In the genomic region with DNA sequence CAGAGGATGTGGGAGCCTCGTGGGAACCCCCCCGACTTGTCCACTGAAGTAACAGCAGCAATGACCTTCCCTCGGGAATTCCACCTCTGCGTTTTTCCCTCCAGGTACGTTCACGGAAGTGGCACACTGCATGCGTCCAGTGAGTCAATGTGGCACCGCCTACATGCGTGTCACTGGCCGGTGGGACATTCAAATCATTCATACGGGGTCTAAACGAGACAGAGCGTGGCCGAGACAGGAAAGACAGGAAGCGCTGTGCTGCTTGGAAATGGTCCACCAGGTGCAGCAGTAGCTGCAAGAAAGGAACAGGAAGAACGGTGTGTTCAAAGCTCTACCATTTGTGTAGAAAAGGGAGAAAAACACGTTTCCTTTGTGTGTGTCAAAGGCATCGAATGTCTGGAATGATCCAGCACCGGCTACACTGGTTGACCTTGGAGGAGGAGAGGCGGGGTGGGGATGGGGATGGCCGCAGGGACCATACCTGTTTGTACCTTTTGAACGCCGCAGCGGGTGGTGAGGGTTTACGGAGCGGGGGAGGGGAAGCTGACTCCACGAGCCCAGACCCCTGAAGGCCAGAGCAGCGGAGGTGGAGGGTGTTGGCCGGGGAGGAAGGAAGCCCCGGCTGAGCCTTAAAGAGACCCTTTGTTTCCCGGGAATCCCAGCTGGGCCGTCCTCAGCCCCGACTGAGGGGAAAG, we compare ENCODE assay signal across 7 cellular contexts. TPM values are rescaled to one million over a fixed set of nuclear protein-coding genes. Genes with fewer than 3 reads are reported as not detected.
DNase-seq lines count a peak whose midpoint lies in the region; ATAC-seq, FAIRE-seq and TF ChIP-seq lines count a peak whose summit lies in the region.
"Had no signal": no experiment of that assay in that cellular context is flagged by ENCODE, and none has a peak within 500 bp of the region (broad histone marks: within the 10 kb centered on the region; RNA-seq: fewer than 3 reads in every experiment).

No MANE protein-coding gene starts in this region.

- peaks cover 29% of the 10 kb centered on the region for H3K79me2 ChIP-seq in GM23338 (replicated peaks; ENCODE audit: insufficient read depth)
- H3K79me2 ChIP-seq in HepG2 (ENCODE audit: insufficient read depth, low read length), result peaks cover 16% of the 10 kb centered on the region

- peak overlapping the region; percentile 82 for H3K4me2 ChIP-seq in GM23338
- H3K4me2 ChIP-seq in HepG2 (ENCODE audit: low read depth, low read length), result peak overlapping the region; percentile 99

- H3K9me3 ChIP-seq in HepG2 (ENCODE audit: low read length), result no peaks in the 10 kb centered on the region

- H3K36me3 Mint-ChIP-seq in GM23338 (ENCODE audit: low read depth), result peaks cover 15% of the 10 kb centered on the region; the same call in 2 of the 3 replicates

- H3K4me1 Mint-ChIP-seq in GM23338, result peaks cover 45% of the 10 kb centered on the region

- peaks cover 42% of the 10 kb centered on the region for H3K4me1 ChIP-seq in GM23338 (ENCODE audit: insufficient read depth)
- peaks cover 38% of the 10 kb centered on the region for H3K4me1 ChIP-seq in HepG2 (ENCODE audit: insufficient read depth, low read length)

- intact Hi-C loops in HepG2 (cut with micrococcal nuclease; ENCODE audit: unreplicated experiment), result no loop called here

- peaks cover 39% of the 10 kb centered on the region for H3F3A ChIP-seq in GM23338 (replicated peaks; ENCODE audit: low read depth)

- in situ Hi-C loops in HepG2 (cut with HindIII; ENCODE audit: extremely low pct_ligation_motif_present, low pct_unique_long_range_greater_than_20kb), result no loop called here

- POLR2A ChIA-PET in HepG2 (lab: Yijun Ruan, JAX), result interaction anchor here (1.4 to 5.9 kb wide), 2 partner anchors 13 to 15 kb away, joined by 3 to 27 read pairs; partner anchors contain the start of gene MRPL28

- TF ChIP-seq RAD21 in HepG2 (CRISPR knock-in tag; IDR thresholded peaks at IDR 0.05), result no peak

- peaks cover 41% of the 10 kb centered on the region for H3K27me3 Mint-ChIP-seq in GM23338 (ENCODE audit: insufficient read depth, low read depth, poor library complexity)

- no peaks in the 10 kb centered on the region for H3K9me2 ChIP-seq in GM23338 (ENCODE audit: insufficient read depth)

- 67% methylated on average over 28 of the region's 33 CpGs for WGBS in HepG2 (ENCODE audit: low lambda C conversion rate)

- no TSS peak for BruUV-seq in HepG2 (replicated peaks; lab: Mats Ljungman, UMichigan)

- no peaks in the 10 kb centered on the region; the same call in 2 of the 3 replicates for H3K9me3 Mint-ChIP-seq in GM23338

- no peak overlapping the region for H3K9ac ChIP-seq in HepG2 (ENCODE audit: insufficient read depth, low read depth, low read length)

- H3K27ac Mint-ChIP-seq in GM23338, result peak overlapping the region; percentile 93

- no peak overlapping the region for H2AFZ ChIP-seq in GM23338
- no peak overlapping the region for H2AFZ ChIP-seq in HepG2 (ENCODE audit: low read length)

- peak overlapping the region; percentile 87 for H3K4me3 Mint-ChIP-seq in GM23338

- TF ChIP-seq POLR2A in HepG2 (IDR thresholded peaks at IDR 0.05; ENCODE audit: insufficient read depth in 1 of 2, low read depth in 2 of 2, low read length in 2 of 2), result no peak

- no peaks in the 10 kb centered on the region for H3K36me3 ChIP-seq in GM23338 (ENCODE audit: insufficient read depth)
- no peaks in the 10 kb centered on the region for H3K36me3 ChIP-seq in HepG2 (replicated peaks in 1 of 2; ENCODE audit: control insufficient read depth in 1 of 2, insufficient read depth in 2 of 2, low read length in 2 of 2)

- H3K4me3 ChIP-seq in GM23338 (peak overlapping the region; percentile 84), HepG2 (replicated peaks in 1 of 3; ENCODE audit: insufficient read depth in 1 of 3, low read depth in 2 of 3, low read length in 3 of 3) (peak overlapping the region in 2 of 3 experiments; percentile 4 to 32; a peak in 2 of 6 replicates)

- H3K27me3 ChIP-seq in GM23338 (ENCODE audit: insufficient read depth), result no peaks in the 10 kb centered on the region
- H3K27me3 ChIP-seq in HepG2 (ENCODE audit: control insufficient read depth in 1 of 2, insufficient read depth in 2 of 2, low read length in 2 of 2), result no peaks in the 10 kb centered on the region

- CTCF ChIA-PET in HepG2 (lab: Yijun Ruan, JAX; ENCODE audit: low intra/inter-chr PET ratio, low total read pairs), result no interaction called here

- peak; percentile 44 for ATAC-seq in GM23338
- ATAC-seq in HepG2, result no peak
- ATAC-seq in GM18870 (IDR thresholded peaks at IDR 0.05; ENCODE audit: unreplicated experiment), result no peak

- no peak for TF ChIP-seq EP300 in HepG2 (IDR thresholded peaks at IDR 0.05; ENCODE audit: low read depth in 2 of 2, low read length in 2 of 2)
- TF ChIP-seq EP300 in HepG2 (CRISPR knock-in tag; IDR thresholded peaks at IDR 0.05; ENCODE audit: borderline replicate concordance), result no peak

- FAIRE-seq in HepG2 (lab: Jason Lieb, UNC), result no peak
- FAIRE-seq: TTC549 had no signal

- peak overlapping the region; percentile 98 for H3K27ac ChIP-seq in GM23338 (ENCODE audit: low read depth)
- H3K27ac ChIP-seq in HepG2 (ENCODE audit: extremely low read length, insufficient read depth, low read length), result peak overlapping the region; percentile 21

- TF ChIP-seq CTCF in GM23338 (conservative IDR thresholded peaks at IDR 0.05; ENCODE audit: low read depth in 2 of 2) (no peak), HepG2 (CRISPR knock-in tag; IDR thresholded peaks at IDR 0.05) (no peak)

- H4K20me1 ChIP-seq in GM23338 (replicated peaks; ENCODE audit: insufficient read depth), result peaks cover 5% of the 10 kb centered on the region
- no peaks in the 10 kb centered on the region for H4K20me1 ChIP-seq in HepG2 (ENCODE audit: insufficient read depth, low read length)

- DNase-seq in GM23338 (ENCODE audit: low spot score), result peak; percentile 90
- peak; percentile 49 for DNase-seq in activated CD8-positive, alpha-beta memory T cell treated with anti-CD3 and anti-CD28 coated beads, Interleukin-2, amount 50 U/mL, for 4 hours
- DNase-seq in HepG2 (ENCODE audit: low spot score), result no peak
- no peak for DNase-seq in nucleus accumbens (lab: John Stamatoyannopoulos, UW)
- no peak for DNase-seq in amygdala (lab: John Stamatoyannopoulos, UW)

RNA-seq across cellular contexts. Expression of gene PGAP6, which starts 1.7 kb away (rescaled TPM):
- total RNA-seq in GM23338 (2014; rRNA removed; shearing (Covaris generic)), result 98.7 and 112 TPM in 2 replicates
- polyA plus RNA-seq in GM23338 (2016; fragmentation: Nextera tagmentation; extraction: Ambion mirVana), result 25.1 and 29.5 TPM in 2 replicates
- 33.7 and 52.7 TPM in 2 replicates for total RNA-seq in HepG2 (2016; rRNA removed; fragmentation: Illumina TruSeq; extraction: Trizol)
- total RNA-seq in HepG2 (2016; cell fraction: cytosol; rRNA removed; fragmentation: Illumina TruSeq; extraction: Trizol; ENCODE audit: low read depth), result 52.2 and 54.4 TPM in 2 replicates
- 27.1 and 52.1 TPM in 2 replicates for total RNA-seq in HepG2 (2016; cell fraction: insoluble cytoplasmic fraction; rRNA removed; fragmentation: Illumina TruSeq; extraction: Trizol)
- total RNA-seq in HepG2 (2016; cell fraction: membrane; rRNA removed; fragmentation: Illumina TruSeq; extraction: Trizol), result 108 and 112 TPM in 2 replicates
- 36.6 and 38.8 TPM in 2 replicates for total RNA-seq in HepG2 (2016; cell fraction: nucleus; rRNA removed; fragmentation: Illumina TruSeq; extraction: Trizol)
- polyA plus RNA-seq in HepG2 (2011; rRNA removed), result 136 and 192 TPM in 2 replicates
- polyA plus RNA-seq in HepG2 (2011; cell fraction: cytosol; rRNA removed), result 183 and 222 TPM in 2 replicates
- 308 and 324 TPM in 2 replicates for polyA plus RNA-seq in HepG2 (2011; cell fraction: nucleus; rRNA removed)
- polyA plus RNA-seq in HepG2 (2012), result 54.7 and 75.9 TPM in 2 replicates
- polyA plus RNA-seq in HepG2 (2016; cell fraction: cytosol; fragmentation: Illumina TruSeq; extraction: Trizol; ENCODE audit: low read depth), result 90.3 and 94.2 TPM in 2 replicates
- 43.3 and 54.7 TPM in 2 replicates for polyA plus RNA-seq in HepG2 (2016; cell fraction: insoluble cytoplasmic fraction; fragmentation: Illumina TruSeq; extraction: Trizol; ENCODE audit: low read depth)
- polyA plus RNA-seq in HepG2 (2016; cell fraction: membrane; fragmentation: Illumina TruSeq; extraction: Trizol; ENCODE audit: low read depth), result 117 and 127 TPM in 2 replicates
- polyA plus RNA-seq in HepG2 (2016; cell fraction: nucleus; fragmentation: Illumina TruSeq; extraction: Trizol; ENCODE audit: insufficient read depth, low read depth), result 107 and 123 TPM in 2 replicates
- 53.1 and 397 TPM in 2 replicates for polyA minus RNA-seq in HepG2 (2011; rRNA and poly(A)+ RNA removed; ENCODE audit: low replicate concordance)
- polyA minus RNA-seq in HepG2 (2011; cell fraction: cytosol; rRNA and poly(A)+ RNA removed), result 61.4 and 63.3 TPM in 2 replicates
- polyA minus RNA-seq in HepG2 (2011; cell fraction: nucleus; rRNA and poly(A)+ RNA removed), result 26.0 and 48.0 TPM in 2 replicates

RNA-seq across cellular contexts. Expression of gene MRPL28, which starts 13.1 kb away (rescaled TPM):
- total RNA-seq in GM23338 (2014; rRNA removed; shearing (Covaris generic)), result 115 and 169 TPM in 2 replicates
- 129 and 135 TPM in 2 replicates for polyA plus RNA-seq in GM23338 (2016; fragmentation: Nextera tagmentation; extraction: Ambion mirVana)
- total RNA-seq in HepG2 (2016; rRNA removed; fragmentation: Illumina TruSeq; extraction: Trizol), result 114 and 128 TPM in 2 replicates
- total RNA-seq in HepG2 (2016; cell fraction: cytosol; rRNA removed; fragmentation: Illumina TruSeq; extraction: Trizol; ENCODE audit: low read depth), result 30.5 and 32.3 TPM in 2 replicates
- 115 and 131 TPM in 2 replicates for total RNA-seq in HepG2 (2016; cell fraction: insoluble cytoplasmic fraction; rRNA removed; fragmentation: Illumina TruSeq; extraction: Trizol)
- 36.8 and 38.6 TPM in 2 replicates for total RNA-seq in HepG2 (2016; cell fraction: membrane; rRNA removed; fragmentation: Illumina TruSeq; extraction: Trizol)
- total RNA-seq in HepG2 (2016; cell fraction: nucleus; rRNA removed; fragmentation: Illumina TruSeq; extraction: Trizol), result 35.6 and 38.6 TPM in 2 replicates
- polyA plus RNA-seq in HepG2 (2011; rRNA removed), result 121 and 135 TPM in 2 replicates
- polyA plus RNA-seq in HepG2 (2011; cell fraction: cytosol; rRNA removed), result 141 and 211 TPM in 2 replicates
- 65.0 and 69.2 TPM in 2 replicates for polyA plus RNA-seq in HepG2 (2011; cell fraction: nucleus; rRNA removed)
- polyA plus RNA-seq in HepG2 (2012), result 50.0 and 56.2 TPM in 2 replicates
- polyA plus RNA-seq in HepG2 (2016; cell fraction: cytosol; fragmentation: Illumina TruSeq; extraction: Trizol; ENCODE audit: low read depth), result 35.7 and 36.6 TPM in 2 replicates
- 162 and 166 TPM in 2 replicates for polyA plus RNA-seq in HepG2 (2016; cell fraction: insoluble cytoplasmic fraction; fragmentation: Illumina TruSeq; extraction: Trizol; ENCODE audit: low read depth)
- polyA plus RNA-seq in HepG2 (2016; cell fraction: membrane; fragmentation: Illumina TruSeq; extraction: Trizol; ENCODE audit: low read depth), result 35.5 and 36.2 TPM in 2 replicates
- polyA plus RNA-seq in HepG2 (2016; cell fraction: nucleus; fragmentation: Illumina TruSeq; extraction: Trizol; ENCODE audit: insufficient read depth, low read depth), result 85.4 and 90.0 TPM in 2 replicates
- polyA minus RNA-seq in HepG2 (2011; rRNA and poly(A)+ RNA removed; ENCODE audit: low replicate concordance), result 51.3 and 73.8 TPM in 2 replicates
- polyA minus RNA-seq in HepG2 (2011; cell fraction: cytosol; rRNA and poly(A)+ RNA removed), result 29.4 and 29.5 TPM in 2 replicates
- polyA minus RNA-seq in HepG2 (2011; cell fraction: nucleus; rRNA and poly(A)+ RNA removed), result 10.2 and 13.2 TPM in 2 replicates

RNA-seq across cellular contexts. Expression of gene NME4, which starts 13.5 kb away (rescaled TPM):
- total RNA-seq in GM23338 (2014; rRNA removed; shearing (Covaris generic)), result 228 and 249 TPM in 2 replicates
- 511 and 521 TPM in 2 replicates for polyA plus RNA-seq in GM23338 (2016; fragmentation: Nextera tagmentation; extraction: Ambion mirVana)
- 82.8 and 121 TPM in 2 replicates for total RNA-seq in HepG2 (2016; rRNA removed; fragmentation: Illumina TruSeq; extraction: Trizol)
- 711 and 716 TPM in 2 replicates for total RNA-seq in HepG2 (2016; cell fraction: cytosol; rRNA removed; fragmentation: Illumina TruSeq; extraction: Trizol; ENCODE audit: low read depth)
- total RNA-seq in HepG2 (2016; cell fraction: insoluble cytoplasmic fraction; rRNA removed; fragmentation: Illumina TruSeq; extraction: Trizol), result 79.6 and 119 TPM in 2 replicates
- 463 and 513 TPM in 2 replicates for total RNA-seq in HepG2 (2016; cell fraction: membrane; rRNA removed; fragmentation: Illumina TruSeq; extraction: Trizol)
- total RNA-seq in HepG2 (2016; cell fraction: nucleus; rRNA removed; fragmentation: Illumina TruSeq; extraction: Trizol), result 47.7 and 52.8 TPM in 2 replicates
- polyA plus RNA-seq in HepG2 (2011; rRNA removed), result 263 and 275 TPM in 2 replicates
- polyA plus RNA-seq in HepG2 (2011; cell fraction: cytosol; rRNA removed), result 199 and 344 TPM in 2 replicates
- polyA plus RNA-seq in HepG2 (2011; cell fraction: nucleus; rRNA removed), result 245 and 274 TPM in 2 replicates
- polyA plus RNA-seq in HepG2 (2012), result 136 and 145 TPM in 2 replicates
- polyA plus RNA-seq in HepG2 (2016; cell fraction: cytosol; fragmentation: Illumina TruSeq; extraction: Trizol; ENCODE audit: low read depth), result 1,773 and 1,829 TPM in 2 replicates
- 189 and 200 TPM in 2 replicates for polyA plus RNA-seq in HepG2 (2016; cell fraction: insoluble cytoplasmic fraction; fragmentation: Illumina TruSeq; extraction: Trizol; ENCODE audit: low read depth)
- 997 and 1,012 TPM in 2 replicates for polyA plus RNA-seq in HepG2 (2016; cell fraction: membrane; fragmentation: Illumina TruSeq; extraction: Trizol; ENCODE audit: low read depth)
- 195 and 217 TPM in 2 replicates for polyA plus RNA-seq in HepG2 (2016; cell fraction: nucleus; fragmentation: Illumina TruSeq; extraction: Trizol; ENCODE audit: insufficient read depth, low read depth)
- polyA minus RNA-seq in HepG2 (2011; rRNA and poly(A)+ RNA removed; ENCODE audit: low replicate concordance), result 21.3 and 147 TPM in 2 replicates
- polyA minus RNA-seq in HepG2 (2011; cell fraction: cytosol; rRNA and poly(A)+ RNA removed), result 51.2 and 63.8 TPM in 2 replicates
- 27.2 and 27.9 TPM in 2 replicates for polyA minus RNA-seq in HepG2 (2011; cell fraction: nucleus; rRNA and poly(A)+ RNA removed)

RNA-seq across cellular contexts. Expression of gene DECR2, which starts 18.2 kb away (rescaled TPM):
- 17.9 and 26.9 TPM in 2 replicates for total RNA-seq in GM23338 (2014; rRNA removed; shearing (Covaris generic))
- polyA plus RNA-seq in GM23338 (2016; fragmentation: Nextera tagmentation; extraction: Ambion mirVana) (19.0 and 20.3 TPM in 2 replicates), HepG2 (2011; rRNA removed) (44.6 and 51.2 TPM in 2 replicates)
- total RNA-seq in HepG2 (2016; rRNA removed; fragmentation: Illumina TruSeq; extraction: Trizol), result 27.8 and 36.3 TPM in 2 replicates
- 22.1 and 28.4 TPM in 2 replicates for total RNA-seq in HepG2 (2016; cell fraction: cytosol; rRNA removed; fragmentation: Illumina TruSeq; extraction: Trizol; ENCODE audit: low read depth)
- total RNA-seq in HepG2 (2016; cell fraction: insoluble cytoplasmic fraction; rRNA removed; fragmentation: Illumina TruSeq; extraction: Trizol), result 28.1 and 37.2 TPM in 2 replicates
- 22.1 and 27.1 TPM in 2 replicates for total RNA-seq in HepG2 (2016; cell fraction: membrane; rRNA removed; fragmentation: Illumina TruSeq; extraction: Trizol)
- total RNA-seq in HepG2 (2016; cell fraction: nucleus; rRNA removed; fragmentation: Illumina TruSeq; extraction: Trizol), result 34.5 and 35.9 TPM in 2 replicates
- 29.5 and 53.6 TPM in 2 replicates for polyA plus RNA-seq in HepG2 (2011; cell fraction: cytosol; rRNA removed)
- polyA plus RNA-seq in HepG2 (2011; cell fraction: nucleus; rRNA removed), result 220 and 244 TPM in 2 replicates
- 22.1 and 23.1 TPM in 2 replicates for polyA plus RNA-seq in HepG2 (2012)
- polyA plus RNA-seq in HepG2 (2016; cell fraction: cytosol; fragmentation: Illumina TruSeq; extraction: Trizol; ENCODE audit: low read depth), result 13.3 and 15.1 TPM in 2 replicates
- 31.8 and 35.2 TPM in 2 replicates for polyA plus RNA-seq in HepG2 (2016; cell fraction: insoluble cytoplasmic fraction; fragmentation: Illumina TruSeq; extraction: Trizol; ENCODE audit: low read depth)
- 19.1 and 19.5 TPM in 2 replicates for polyA plus RNA-seq in HepG2 (2016; cell fraction: membrane; fragmentation: Illumina TruSeq; extraction: Trizol; ENCODE audit: low read depth)
- polyA plus RNA-seq in HepG2 (2016; cell fraction: nucleus; fragmentation: Illumina TruSeq; extraction: Trizol; ENCODE audit: insufficient read depth, low read depth), result 124 and 131 TPM in 2 replicates
- polyA minus RNA-seq in HepG2 (2011; rRNA and poly(A)+ RNA removed; ENCODE audit: low replicate concordance), result 15.9 and 53.9 TPM in 2 replicates
- polyA minus RNA-seq in HepG2 (2011; cell fraction: cytosol; rRNA and poly(A)+ RNA removed), result 17.0 and 17.7 TPM in 2 replicates
- 25.4 and 25.9 TPM in 2 replicates for polyA minus RNA-seq in HepG2 (2011; cell fraction: nucleus; rRNA and poly(A)+ RNA removed)

RNA-seq across cellular contexts. Expression of gene AXIN1, which starts 30.9 kb away (rescaled TPM):
- total RNA-seq in GM23338 (2014; rRNA removed; shearing (Covaris generic)), result 50.6 and 54.5 TPM in 2 replicates
- polyA plus RNA-seq in GM23338 (2016; fragmentation: Nextera tagmentation; extraction: Ambion mirVana), result 14.3 and 15.0 TPM in 2 replicates
- 18.8 and 24.0 TPM in 2 replicates for total RNA-seq in HepG2 (2016; rRNA removed; fragmentation: Illumina TruSeq; extraction: Trizol)
- 17.0 and 18.3 TPM in 2 replicates for total RNA-seq in HepG2 (2016; cell fraction: cytosol; rRNA removed; fragmentation: Illumina TruSeq; extraction: Trizol; ENCODE audit: low read depth)
- total RNA-seq in HepG2 (2016; cell fraction: insoluble cytoplasmic fraction; rRNA removed; fragmentation: Illumina TruSeq; extraction: Trizol), result 14.2 and 23.9 TPM in 2 replicates
- 32.6 and 32.8 TPM in 2 replicates for total RNA-seq in HepG2 (2016; cell fraction: membrane; rRNA removed; fragmentation: Illumina TruSeq; extraction: Trizol)
- total RNA-seq in HepG2 (2016; cell fraction: nucleus; rRNA removed; fragmentation: Illumina TruSeq; extraction: Trizol), result 14.9 and 17.5 TPM in 2 replicates
- 26.0 and 28.5 TPM in 2 replicates for polyA plus RNA-seq in HepG2 (2011; rRNA removed)
- 37.0 and 44.7 TPM in 2 replicates for polyA plus RNA-seq in HepG2 (2011; cell fraction: cytosol; rRNA removed)
- polyA plus RNA-seq in HepG2 (2011; cell fraction: nucleus; rRNA removed), result 55.4 and 62.8 TPM in 2 replicates
- polyA plus RNA-seq in HepG2 (2012), result 28.4 and 30.4 TPM in 2 replicates
- polyA plus RNA-seq in HepG2 (2016; cell fraction: cytosol; fragmentation: Illumina TruSeq; extraction: Trizol; ENCODE audit: low read depth), result 8.5 and 8.8 TPM in 2 replicates
- polyA plus RNA-seq in HepG2 (2016; cell fraction: insoluble cytoplasmic fraction; fragmentation: Illumina TruSeq; extraction: Trizol; ENCODE audit: low read depth), result 19.0 and 24.8 TPM in 2 replicates
- polyA plus RNA-seq in HepG2 (2016; cell fraction: membrane; fragmentation: Illumina TruSeq; extraction: Trizol; ENCODE audit: low read depth), result 22.0 and 23.4 TPM in 2 replicates
- 30.6 and 31.6 TPM in 2 replicates for polyA plus RNA-seq in HepG2 (2016; cell fraction: nucleus; fragmentation: Illumina TruSeq; extraction: Trizol; ENCODE audit: insufficient read depth, low read depth)
- polyA minus RNA-seq in HepG2 (2011; rRNA and poly(A)+ RNA removed; ENCODE audit: low replicate concordance), result 10.4 and 24.0 TPM in 2 replicates
- 21.4 and 23.6 TPM in 2 replicates for polyA minus RNA-seq in HepG2 (2011; cell fraction: cytosol; rRNA and poly(A)+ RNA removed)
- 14.3 and 15.7 TPM in 2 replicates for polyA minus RNA-seq in HepG2 (2011; cell fraction: nucleus; rRNA and poly(A)+ RNA removed)

Comparison
In these comparisons a context has a peak if more than half of its experiments do, and no peak if none do; other contexts are left out.
1. DNase-seq: peak in GM23338 (single experiment) and activated CD8-positive, alpha-beta memory T cell treated with anti-CD3 and anti-CD28 coated beads, Interleukin-2, amount 50 U/mL, for 4 hours (single experiment); none in HepG2 (single experiment), nucleus accumbens (0 of 56) and amygdala (0 of 56).